8 cellular contexts compared by ENCODE assay signal in the genomic region with DNA sequence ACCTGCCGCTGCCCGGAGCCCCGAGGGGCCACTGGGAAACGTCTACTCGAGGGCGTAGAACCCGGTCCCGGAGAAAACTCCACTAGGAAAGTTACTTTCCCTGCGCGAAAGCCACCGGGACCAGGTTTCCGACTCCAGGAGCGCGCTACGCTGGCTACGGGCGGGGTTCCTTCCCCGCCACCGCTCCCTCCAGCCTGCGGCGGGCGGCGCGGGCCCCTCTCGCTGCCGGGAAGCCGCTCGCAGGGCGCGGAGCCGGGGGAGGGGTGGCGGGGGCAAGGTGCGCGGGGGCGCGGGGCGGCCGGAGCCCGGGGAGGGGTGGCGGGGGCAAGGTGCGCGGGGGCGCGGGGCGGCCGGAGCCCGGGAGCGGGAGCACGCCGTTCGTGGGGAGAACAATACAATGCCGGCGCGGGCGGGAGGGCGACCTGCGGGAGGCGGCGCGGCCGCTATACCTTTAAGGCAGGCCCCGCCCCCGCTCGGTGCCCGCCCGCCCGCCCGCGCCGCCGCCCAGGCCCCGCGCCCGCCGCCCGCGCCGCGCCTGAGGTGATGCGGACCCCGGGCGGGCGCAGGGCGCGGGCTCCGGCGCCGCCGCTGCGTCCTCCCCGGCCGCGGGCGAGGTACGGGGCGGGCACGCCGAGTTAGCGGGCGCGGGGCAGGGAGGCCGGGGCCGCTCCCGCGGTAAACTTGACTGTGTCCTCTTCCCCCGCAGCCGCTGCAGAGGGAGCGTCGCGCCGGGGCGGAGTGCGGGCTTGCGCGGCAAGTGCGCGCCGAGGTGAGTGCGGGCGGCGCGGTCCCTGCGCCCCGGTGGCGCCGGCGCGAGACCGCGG.
DNase-seq lines count a peak whose midpoint lies in the region; ATAC-seq and TF ChIP-seq lines count a peak whose summit lies in the region.

No MANE protein-coding gene starts in this region.

- ATAC-seq in GM18907 (IDR thresholded peaks at IDR 0.05; ENCODE audit: unreplicated experiment) (peak; percentile 62), left colon (peak; percentile 75)
- peak; percentile 56 for ATAC-seq in central memory CD8-positive, alpha-beta T cell (replicated peaks; ENCODE audit: extremely low read depth, poor library complexity, severe bottlenecking)
- peak; percentile 67 for ATAC-seq in stimulated activated memory B cell treated with anti-CD40 and anti-IgM and Interleukin-4, amounts not matched to agents 10 μg/mL and 1 μg/mL and 100 μg/mL, for 72 hours

- CTCF ChIA-PET in AG04450 (lab: Charles Lee): interaction anchor here (1.4 kb wide), 1 partner anchor 222 kb away, joined by 4 read pairs; no protein-coding TSS in a partner anchor

- no peak overlapping the region for H3K27ac Mint-ChIP-seq in central memory CD8-positive, alpha-beta T cell (ENCODE audit: low read depth)
- H3K27ac Mint-ChIP-seq in stimulated activated memory B cell treated with anti-CD40 and anti-IgM and Interleukin-4, amounts not matched to agents 10 μg/mL and 1 μg/mL and 100 μg/mL, for 72 hours: no peak overlapping the region

- peak overlapping the region; percentile 83 for H3K4me3 ChIP-seq in AG04450 (ENCODE audit: low read depth, low read length)

- no peaks in the 10 kb centered on the region for H3K9me3 Mint-ChIP-seq in central memory CD8-positive, alpha-beta T cell
- no peaks in the 10 kb centered on the region for H3K9me3 Mint-ChIP-seq in stimulated activated memory B cell treated with anti-CD40 and anti-IgM and Interleukin-4, amounts not matched to agents 10 μg/mL and 1 μg/mL and 100 μg/mL, for 72 hours

- no peak for TF ChIP-seq CTCF in AG04450 (IDR thresholded peaks at IDR 0.05; ENCODE audit: low read depth, low read length)

- H3K36me3 Mint-ChIP-seq in central memory CD8-positive, alpha-beta T cell (ENCODE audit: insufficient read depth): peaks cover under 1% of the 10 kb centered on the region
- peaks cover 9% of the 10 kb centered on the region for H3K36me3 Mint-ChIP-seq in stimulated activated memory B cell treated with anti-CD40 and anti-IgM and Interleukin-4, amounts not matched to agents 10 μg/mL and 1 μg/mL and 100 μg/mL, for 72 hours

- peaks cover 2% of the 10 kb centered on the region; the same call in 1 of the 2 replicates for H3K9me3 ChIP-seq in AG04450 (ENCODE audit: control insufficient read depth, insufficient read depth, low read length)

- no peaks in the 10 kb centered on the region for H3K27me3 ChIP-seq in AG04450 (ENCODE audit: control insufficient read depth, insufficient read depth, low read length)

- peak overlapping the region; percentile 67 for H3K4me3 Mint-ChIP-seq in central memory CD8-positive, alpha-beta T cell
- H3K4me3 Mint-ChIP-seq in stimulated activated memory B cell treated with anti-CD40 and anti-IgM and Interleukin-4, amounts not matched to agents 10 μg/mL and 1 μg/mL and 100 μg/mL, for 72 hours: peak overlapping the region; percentile 52

- H3K27me3 Mint-ChIP-seq in central memory CD8-positive, alpha-beta T cell: peaks cover 39% of the 10 kb centered on the region
- H3K27me3 Mint-ChIP-seq in stimulated activated memory B cell treated with anti-CD40 and anti-IgM and Interleukin-4, amounts not matched to agents 10 μg/mL and 1 μg/mL and 100 μg/mL, for 72 hours: peaks cover 25% of the 10 kb centered on the region

- DNase-seq in AG04450 (ENCODE audit: low read depth, low spot score): no peak
- DNase-seq in HK-2 (ENCODE audit: unreplicated experiment): peak; percentile 55
- peak; percentile 59 for DNase-seq in SW480 (ENCODE audit: low spot score)
- no peak for DNase-seq in central memory CD8-positive, alpha-beta T cell (ENCODE audit: low spot score in 2 of 2)
- DNase-seq in left colon: peak; percentile 67 to 80
- no peak for DNase-seq in NK-92 (lab: John Stamatoyannopoulos, UW; ENCODE audit: unreplicated experiment)

- peak overlapping the region; percentile 87 for H3K27ac ChIP-seq in AG04450 (ENCODE audit: low read depth, low read length)

- peaks cover 13% of the 10 kb centered on the region for H3K4me1 Mint-ChIP-seq in central memory CD8-positive, alpha-beta T cell
- peaks cover 6% of the 10 kb centered on the region for H3K4me1 Mint-ChIP-seq in stimulated activated memory B cell treated with anti-CD40 and anti-IgM and Interleukin-4, amounts not matched to agents 10 μg/mL and 1 μg/mL and 100 μg/mL, for 72 hours

- POLR2A ChIA-PET in AG04450 (lab: Yijun Ruan, JAX): no interaction called here

- intact Hi-C loops in left colon (cut with DNase I, micrococcal nuclease): loop anchor here in 1 of 2 donors (5.0 kb wide), 1 partner anchor 222 kb away; no protein-coding TSS in a partner anchor

Comparison
In these comparisons a context has a peak if more than half of its experiments do, and no peak if none do; other contexts are left out.
1. DNase-seq: peak in HK-2 (single experiment), SW480 (single experiment) and left colon (2 of 2); none in AG04450 (single experiment), central memory CD8-positive, alpha-beta T cell (0 of 2) and NK-92 (single experiment).
2. Peak in every context shown above with its lines, with median percentiles within 50 percentile points of each other: ATAC-seq.